Comparison of ENCODE assay signal across 8 cellular contexts in the genomic region with DNA sequence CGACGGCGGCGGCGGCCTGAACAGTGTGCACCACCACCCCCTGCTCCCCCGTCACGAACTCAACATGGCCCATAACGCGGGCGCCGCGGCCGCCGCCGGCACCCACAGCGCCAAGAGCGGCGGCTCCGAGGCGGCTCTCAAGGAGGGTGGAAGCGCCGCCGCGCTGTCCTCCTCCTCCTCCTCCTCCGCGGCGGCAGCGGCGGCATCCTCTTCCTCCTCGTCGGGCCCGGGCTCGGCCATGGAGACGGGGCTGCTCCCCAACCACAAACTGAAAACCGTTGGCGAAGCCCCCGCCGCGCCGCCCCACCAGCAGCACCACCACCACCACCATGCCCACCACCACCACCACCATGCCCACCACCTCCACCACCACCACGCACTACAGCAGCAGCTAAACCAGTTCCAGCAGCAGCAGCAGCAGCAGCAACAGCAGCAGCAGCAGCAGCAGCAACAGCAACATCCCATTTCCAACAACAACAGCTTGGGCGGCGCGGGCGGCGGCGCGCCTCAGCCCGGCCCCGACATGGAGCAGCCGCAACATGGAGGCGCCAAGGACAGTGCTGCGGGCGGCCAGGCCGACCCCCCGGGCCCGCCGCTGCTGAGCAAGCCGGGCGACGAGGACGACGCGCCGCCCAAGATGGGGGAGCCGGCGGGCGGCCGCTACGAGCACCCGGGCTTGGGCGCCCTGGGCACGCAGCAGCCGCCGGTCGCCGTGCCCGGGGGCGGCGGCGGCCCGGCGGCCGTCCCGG. TPM values are rescaled to one million over a fixed set of nuclear protein-coding genes. Genes with fewer than 3 reads are reported as not detected.
DNase-seq lines count a peak whose midpoint lies in the region; FAIRE-seq and TF ChIP-seq lines count a peak whose summit lies in the region.

No MANE protein-coding gene starts in this region.

- H2AFZ ChIP-seq in endothelial cell of umbilical vein (ENCODE audit: low read depth, low read length) = peak overlapping the region; percentile 50

- no peaks in the 10 kb centered on the region for H3K36me3 ChIP-seq in HEK293 (ENCODE audit: control insufficient read depth in 2 of 2, insufficient read depth in 1 of 2, low read length in 2 of 2)
- H3K36me3 ChIP-seq in endothelial cell of umbilical vein (ENCODE audit: control insufficient read depth in 2 of 2, extremely low read depth in 1 of 2, insufficient read depth in 2 of 2, low read length in 2 of 2) = no peaks in the 10 kb centered on the region
- H3K36me3 ChIP-seq in mucosa of rectum (ENCODE audit: control insufficient read depth in 2 of 2, insufficient read depth in 2 of 2, low read length in 2 of 2) = no peaks in the 10 kb centered on the region

- DNase-seq in GDM1 (lab: John Stamatoyannopoulos, UW) (peak; percentile 53), NCI-H2029 treated with DMSO at 0.1 percent for 48 hours (lab: John Stamatoyannopoulos, UW) (peak; percentile 14), endothelial cell of umbilical vein (ENCODE audit: low read depth, low spot score) (peak; percentile 48), NCI-H128 (lab: John Stamatoyannopoulos, UW; ENCODE audit: unreplicated experiment) (no peak)
- DNase-seq in activated CD8-positive, alpha-beta memory T cell treated with anti-CD3 and anti-CD28 coated beads for 24 hours = peak; percentile 89
- peak; percentile 21 to 31 for DNase-seq in stimulated activated CD8-positive, alpha-beta memory T cell treated with anti-CD3 and anti-CD28 coated beads, Interleukin-7, amount 100 ng/mL, for 1 hour (ENCODE audit: low read depth in 2 of 2)

- no peaks in the 10 kb centered on the region for H3K9me3 ChIP-seq in HEK293 (ENCODE audit: control insufficient read depth, insufficient read depth, low read depth, low read length)
- H3K9me3 ChIP-seq in endothelial cell of umbilical vein (replicated peaks; ENCODE audit: control insufficient read depth, insufficient read depth, low read length) = no peaks in the 10 kb centered on the region
- no peaks in the 10 kb centered on the region for H3K9me3 ChIP-seq in mucosa of rectum (ENCODE audit: control insufficient read depth in 2 of 2, low read length in 2 of 2)

- intact Hi-C loops in endothelial cell of umbilical vein (cut with micrococcal nuclease) = loop anchor here (1.0 to 5.0 kb wide), 7 partner anchors 79 to 1451 kb away; no protein-coding TSS in a partner anchor

- TF ChIP-seq CTCF in HEK293 (tag by site-specific recombination; IDR thresholded peaks at IDR 0.05) (peak; percentile 41), endothelial cell of umbilical vein (IDR thresholded peaks at IDR 0.05; ENCODE audit: extremely low read depth in 1 of 2, insufficient read depth in 1 of 2, low read depth in 1 of 2, low read length in 2 of 2) (no peak)

- H3K4me1 ChIP-seq in HEK293 (ENCODE audit: control insufficient read depth, insufficient read depth, low read length) (peaks cover 22% of the 10 kb centered on the region), endothelial cell of umbilical vein (ENCODE audit: control insufficient read depth, extremely low read depth, insufficient read depth, low read length) (peaks cover 42% of the 10 kb centered on the region), mucosa of rectum (ENCODE audit: control insufficient read depth in 2 of 2, insufficient read depth in 2 of 2, low read length in 2 of 2) (peaks cover 17 to 31% of the 10 kb centered on the region in 2 donors)

- POLR2A ChIA-PET in HEK293 (lab: Yijun Ruan, JAX) = interaction anchor here (1.2 kb wide), 1 partner anchor 70 kb away, joined by 3 read pairs; no protein-coding TSS in a partner anchor
- POLR2A ChIA-PET in endothelial cell of umbilical vein (lab: Charles Lee) = no interaction called here

- H3K27ac ChIP-seq in HEK293 (ENCODE audit: extremely low read depth, low read depth, low read length) (peak overlapping the region; percentile 99), endothelial cell of umbilical vein (ENCODE audit: insufficient read depth, low read depth, low read length) (peak overlapping the region; percentile 79), mucosa of rectum (ENCODE audit: low read depth in 2 of 2, low read length in 2 of 2) (peak overlapping the region; percentile 97 to 98)

- H3K9ac ChIP-seq in endothelial cell of umbilical vein (replicated peaks; ENCODE audit: extremely low read depth, insufficient read depth, low read length) (peak overlapping the region; percentile 87), mucosa of rectum (ENCODE audit: low read depth in 1 of 2, low read length in 2 of 2) (peak overlapping the region; percentile 75 to 93)

- CTCF ChIA-PET in HEK293 (lab: Yijun Ruan, JAX) = interaction anchor here (0.6 to 0.9 kb wide), 3 partner anchors 73 to 173 kb away, joined by 3 to 4 read pairs (median 3); no protein-coding TSS in a partner anchor
- CTCF ChIA-PET in endothelial cell of umbilical vein (lab: Charles Lee) = interaction anchor here (0.6 to 0.7 kb wide), 2 partner anchors 9 to 73 kb away, joined by 3 read pairs; no protein-coding TSS in a partner anchor

- H4K20me1 ChIP-seq in endothelial cell of umbilical vein (replicated peaks; ENCODE audit: control insufficient read depth, extremely low read depth, insufficient read depth, low read length) = peaks cover 21% of the 10 kb centered on the region

- peaks cover 56% of the 10 kb centered on the region for H3K79me2 ChIP-seq in endothelial cell of umbilical vein (ENCODE audit: control insufficient read depth, insufficient read depth, low read length)

- peak; percentile 12 for TF ChIP-seq POLR2A in endothelial cell of umbilical vein (IDR thresholded peaks at IDR 0.05; ENCODE audit: low read depth, low read length)

- H3K27me3 ChIP-seq in endothelial cell of umbilical vein (ENCODE audit: control insufficient read depth in 2 of 2, insufficient read depth in 2 of 2, low read length in 2 of 2) = no peaks in the 10 kb centered on the region
- H3K27me3 ChIP-seq in mucosa of rectum (ENCODE audit: control insufficient read depth in 2 of 2, insufficient read depth in 2 of 2, low read length in 2 of 2) = no peaks in the 10 kb centered on the region

- H3K9me1 ChIP-seq in endothelial cell of umbilical vein (replicated peaks; ENCODE audit: control insufficient read depth, extremely low read depth, insufficient read depth, low read length) = no peaks in the 10 kb centered on the region

- dilution Hi-C loops in endothelial cell of umbilical vein (cut with MboI; ENCODE audit: extremely low pct_ligation_motif_present, low sequenced_read_pairs) = no loop called here

- no peak for FAIRE-seq in endothelial cell of umbilical vein (lab: Jason Lieb, UNC)

- H3K4me2 ChIP-seq in endothelial cell of umbilical vein (ENCODE audit: insufficient read depth, low read length) = no peak overlapping the region

- H3K4me3 ChIP-seq in HEK293 (ENCODE audit: low read depth, low read length) = peak overlapping the region; percentile 94
- peak overlapping the region; percentile 56 to 97 (median 90) for H3K4me3 ChIP-seq in endothelial cell of umbilical vein (replicated peaks in 1 of 3; ENCODE audit: insufficient read depth in 1 of 3, low read depth in 1 of 3, low read length in 3 of 3)
- peak overlapping the region; percentile 63 to 94 for H3K4me3 ChIP-seq in mucosa of rectum (ENCODE audit: low read length in 2 of 2)

- no TSS peak for BruUV-seq in endothelial cell of umbilical vein (replicated peaks; lab: Mats Ljungman, UMichigan)

TF ChIP-seq in HEK293, 187 proteins besides CTCF, POLR2A, EP300 and RAD21 (continues in another document):
- TF ChIP-seq ZNF624 (tag by site-specific recombination; IDR thresholded peaks at IDR 0.05) (no peak), ZNF155 (tag by site-specific recombination; IDR thresholded peaks at IDR 0.05) (no peak), ZNF114 (tag by site-specific recombination; IDR thresholded peaks at IDR 0.05) (no peak), ZBTB8A (tag by site-specific recombination; IDR thresholded peaks at IDR 0.05) (peak; percentile 82), ZNF791 (tag by site-specific recombination; IDR thresholded peaks at IDR 0.05) (no peak), ZNF48 (tag by site-specific recombination; IDR thresholded peaks at IDR 0.05) (no peak)
- TF ChIP-seq, protein P1, sequence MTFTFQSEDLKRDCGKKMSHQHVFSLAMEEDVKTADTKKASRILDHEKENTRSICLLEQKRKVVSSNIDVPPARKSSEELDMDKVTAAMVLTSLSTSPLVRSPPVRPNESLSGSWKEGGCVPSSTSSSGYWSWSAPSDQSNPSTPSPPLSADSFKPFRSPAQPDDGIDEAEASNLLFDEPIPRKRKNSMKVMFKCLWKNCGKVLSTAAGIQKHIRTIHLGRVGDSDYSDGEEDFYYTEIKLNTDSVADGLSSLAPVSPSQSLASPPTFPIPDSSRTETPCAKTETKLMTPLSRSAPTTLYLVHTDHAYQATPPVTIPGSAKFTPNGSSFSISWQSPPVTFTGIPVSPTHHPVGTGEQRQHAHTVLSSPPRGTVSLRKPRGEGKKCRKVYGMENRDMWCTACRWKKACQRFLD (tag by site-specific recombination; IDR thresholded peaks at IDR 0.05) = no peak

TF ChIP-seq in endothelial cell of umbilical vein, 7 proteins besides CTCF, POLR2A, EP300 and RAD21:
- TF ChIP-seq, protein P2, sequence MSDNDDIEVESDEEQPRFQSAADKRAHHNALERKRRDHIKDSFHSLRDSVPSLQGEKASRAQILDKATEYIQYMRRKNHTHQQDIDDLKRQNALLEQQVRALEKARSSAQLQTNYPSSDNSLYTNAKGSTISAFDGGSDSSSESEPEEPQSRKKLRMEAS (IDR thresholded peaks at IDR 0.05; ENCODE audit: insufficient read depth, insufficient read length) = no peak
- TF ChIP-seq POLR2AphosphoS5 (IDR thresholded peaks at IDR 0.05; ENCODE audit: insufficient read depth, low read depth, low read length) = peak; percentile 39
TF ChIP-seq in endothelial cell of umbilical vein: peak in this region for 1.

RNA-seq across cellular contexts. Expression of a gene that starts 0.9 kb away (rescaled TPM):
- total RNA-seq in endothelial cell of umbilical vein = 81.3 and 89.5 TPM in 2 replicates
- 19.9 and 21.8 TPM in 2 replicates for polyA plus RNA-seq in endothelial cell of umbilical vein
- 23.4 and 24.0 TPM in 2 replicates for polyA plus RNA-seq in endothelial cell of umbilical vein (2011; cell fraction: cytosol; rRNA removed)
- polyA plus RNA-seq in endothelial cell of umbilical vein (2011; cell fraction: nucleus; rRNA removed) = 77.1 and 78.2 TPM in 2 replicates
- polyA plus RNA-seq in endothelial cell of umbilical vein (2012) = 25.7 and 28.8 TPM in 2 replicates
- 154 and 179 TPM in 2 replicates for polyA minus RNA-seq in endothelial cell of umbilical vein
- polyA minus RNA-seq in endothelial cell of umbilical vein (2011; cell fraction: cytosol; rRNA and poly(A)+ RNA removed) = 26.9 TPM
- 366 and 441 TPM in 2 replicates for polyA minus RNA-seq in endothelial cell of umbilical vein (2011; cell fraction: nucleus; rRNA and poly(A)+ RNA removed)
